Comparison of ENCODE assay signal across 21 cellular contexts in genomic region chr14:90049390-90049789, GRCh38. TPM values are rescaled to one million over a fixed set of nuclear protein-coding genes. Genes with fewer than 3 reads are reported as not detected.
"Had no signal": no experiment of that assay in that cellular context is flagged by ENCODE, and none has a peak within 500 bp of the region (broad histone marks: within the 10 kb centered on the region; RNA-seq: fewer than 3 reads in every experiment).

No MANE protein-coding gene starts in this region.

- H3K9me3 ChIP-seq: heart left ventricle, testis had no signal

- DNase-seq: activated CD4-positive, alpha-beta T cell treated with anti-CD3 and anti-CD28 coated beads for 48 hours; activated CD8-positive, alpha-beta T cell treated with anti-CD3 and anti-CD28 coated beads for 36 hours; activated gamma-delta T cell; activated naive CD8-positive, alpha-beta T cell treated with anti-CD3 and anti-CD28 coated beads for 36 hours; activated T-cell treated with anti-CD3 and anti-CD28 coated beads, Interleukin-2, amount 50 U/mL, for 48 hours; amygdala; cortex of kidney; effector CD8-positive, alpha-beta T cell; heart left ventricle; left colon; midbrain; stimulated activated naive CD8-positive, alpha-beta T cell treated with anti-CD3 and anti-CD28 coated beads, Interleukin-15, amount 100 ng/mL, for 72 hours; testis had no signal

- H3K27ac Mint-ChIP-seq: activated CD8-positive, alpha-beta T cell treated with anti-CD3 and anti-CD28 coated beads for 36 hours; activated naive CD8-positive, alpha-beta T cell treated with anti-CD3 and anti-CD28 coated beads for 36 hours; brain; stimulated activated naive CD8-positive, alpha-beta T cell treated with anti-CD3 and anti-CD28 coated beads, Interleukin-15, amount 100 ng/mL, for 72 hours had no signal

- H3K4me1 Mint-ChIP-seq: activated naive CD8-positive, alpha-beta T cell treated with anti-CD3 and anti-CD28 coated beads for 36 hours; brain; neural crest cell; stimulated activated naive CD8-positive, alpha-beta T cell treated with anti-CD3 and anti-CD28 coated beads, Interleukin-15, amount 100 ng/mL, for 72 hours had no signal

- H3K36me3 Mint-ChIP-seq: brain had no signal

- H3K27ac ChIP-seq: heart left ventricle, testis, VCaP had no signal

- ATAC-seq: activated CD8-positive, alpha-beta T cell treated with anti-CD3 and anti-CD28 coated beads for 36 hours; heart left ventricle; left colon; sciatic nerve; stimulated activated naive CD8-positive, alpha-beta T cell treated with anti-CD3 and anti-CD28 coated beads, Interleukin-15, amount 100 ng/mL, for 72 hours had no signal

- H3K36me3 ChIP-seq: heart left ventricle had no signal

- H3K4me3 ChIP-seq: heart left ventricle, lung, testis had no signal

- H3K27me3 ChIP-seq: testis had no signal

- H3K4me3 Mint-ChIP-seq: activated CD8-positive, alpha-beta T cell treated with anti-CD3 and anti-CD28 coated beads for 36 hours; activated naive CD8-positive, alpha-beta T cell treated with anti-CD3 and anti-CD28 coated beads for 36 hours; brain; neural crest cell; stimulated activated naive CD8-positive, alpha-beta T cell treated with anti-CD3 and anti-CD28 coated beads, Interleukin-15, amount 100 ng/mL, for 72 hours had no signal

- H3K9me3 Mint-ChIP-seq: activated CD8-positive, alpha-beta T cell treated with anti-CD3 and anti-CD28 coated beads for 36 hours; brain; neural crest cell; stimulated activated naive CD8-positive, alpha-beta T cell treated with anti-CD3 and anti-CD28 coated beads, Interleukin-15, amount 100 ng/mL, for 72 hours had no signal

- H3K4me1 ChIP-seq: testis had no signal

RNA-seq across cellular contexts. Expression of gene KCNK13, which starts 12.4 kb away (rescaled TPM):
- total RNA-seq: activated CD8-positive, alpha-beta T cell treated with anti-CD3 and anti-CD28 coated beads for 36 hours; activated naive CD8-positive, alpha-beta T cell treated with anti-CD3 and anti-CD28 coated beads for 36 hours; neural crest cell; osteocyte; pulmonary artery endothelial cell; T-helper 1 cell treated with Interleukin-12 subunit alpha and Interleukin-12 subunit beta and Interleukin-4 antibody, amounts not matched to agents 30 ng/mL and 1 ng/mL, for 36 hours had no signal
